Comparison of ENCODE assay signal across 3 cellular contexts in the genomic region with DNA sequence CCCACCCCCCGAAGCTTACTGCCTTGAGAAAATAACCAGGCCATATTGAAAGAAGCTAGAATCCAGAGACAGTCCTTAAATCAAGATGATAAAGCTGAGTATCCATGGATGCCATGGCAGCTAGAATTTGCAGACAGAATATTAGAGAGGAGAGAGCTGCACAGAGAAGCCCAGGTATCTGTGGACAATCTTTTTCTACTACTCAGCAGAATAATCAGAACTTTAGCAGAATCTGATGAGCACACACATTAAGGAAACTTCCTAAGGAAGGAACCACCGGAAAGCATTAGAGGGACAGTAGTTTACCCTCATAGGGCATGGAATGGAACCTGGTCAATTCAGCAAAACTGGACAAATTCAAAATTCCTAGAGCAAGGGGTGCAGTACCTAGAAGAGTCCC.
TF ChIP-seq lines count a peak whose summit lies in the region.

No MANE protein-coding gene starts in this region.

TF ChIP-seq in HepG2, 621 proteins besides CTCF, POLR2A, EP300 and RAD21:
- TF ChIP-seq MAFK (conservative IDR thresholded peaks at IDR 0.05 in 1 of 2, IDR thresholded peaks at IDR 0.05 in 1 of 2; ENCODE audit: low read length in 2 of 2): peak; percentile 6 to 52; a peak in 1 of 4 replicates
- TF ChIP-seq MAFF (IDR thresholded peaks at IDR 0.05; ENCODE audit: low read depth, low read length): peak; percentile 52
- no peak for TF ChIP-seq FOXO1 (CRISPR knock-in tag; IDR thresholded peaks at IDR 0.05)

TF ChIP-seq in A549, 52 proteins besides CTCF, POLR2A, EP300 and RAD21:
- TF ChIP-seq, protein P1, sequence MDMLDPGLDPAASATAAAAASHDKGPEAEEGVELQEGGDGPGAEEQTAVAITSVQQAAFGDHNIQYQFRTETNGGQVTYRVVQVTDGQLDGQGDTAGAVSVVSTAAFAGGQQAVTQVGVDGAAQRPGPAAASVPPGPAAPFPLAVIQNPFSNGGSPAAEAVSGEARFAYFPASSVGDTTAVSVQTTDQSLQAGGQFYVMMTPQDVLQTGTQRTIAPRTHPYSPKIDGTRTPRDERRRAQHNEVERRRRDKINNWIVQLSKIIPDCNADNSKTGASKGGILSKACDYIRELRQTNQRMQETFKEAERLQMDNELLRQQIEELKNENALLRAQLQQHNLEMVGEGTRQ (IDR thresholded peaks at IDR 0.05): no peak
- TF ChIP-seq MAFK (IDR thresholded peaks at IDR 0.05; ENCODE audit: partially characterized antibody): peak; percentile 7
- TF ChIP-seq, protein P2, sequence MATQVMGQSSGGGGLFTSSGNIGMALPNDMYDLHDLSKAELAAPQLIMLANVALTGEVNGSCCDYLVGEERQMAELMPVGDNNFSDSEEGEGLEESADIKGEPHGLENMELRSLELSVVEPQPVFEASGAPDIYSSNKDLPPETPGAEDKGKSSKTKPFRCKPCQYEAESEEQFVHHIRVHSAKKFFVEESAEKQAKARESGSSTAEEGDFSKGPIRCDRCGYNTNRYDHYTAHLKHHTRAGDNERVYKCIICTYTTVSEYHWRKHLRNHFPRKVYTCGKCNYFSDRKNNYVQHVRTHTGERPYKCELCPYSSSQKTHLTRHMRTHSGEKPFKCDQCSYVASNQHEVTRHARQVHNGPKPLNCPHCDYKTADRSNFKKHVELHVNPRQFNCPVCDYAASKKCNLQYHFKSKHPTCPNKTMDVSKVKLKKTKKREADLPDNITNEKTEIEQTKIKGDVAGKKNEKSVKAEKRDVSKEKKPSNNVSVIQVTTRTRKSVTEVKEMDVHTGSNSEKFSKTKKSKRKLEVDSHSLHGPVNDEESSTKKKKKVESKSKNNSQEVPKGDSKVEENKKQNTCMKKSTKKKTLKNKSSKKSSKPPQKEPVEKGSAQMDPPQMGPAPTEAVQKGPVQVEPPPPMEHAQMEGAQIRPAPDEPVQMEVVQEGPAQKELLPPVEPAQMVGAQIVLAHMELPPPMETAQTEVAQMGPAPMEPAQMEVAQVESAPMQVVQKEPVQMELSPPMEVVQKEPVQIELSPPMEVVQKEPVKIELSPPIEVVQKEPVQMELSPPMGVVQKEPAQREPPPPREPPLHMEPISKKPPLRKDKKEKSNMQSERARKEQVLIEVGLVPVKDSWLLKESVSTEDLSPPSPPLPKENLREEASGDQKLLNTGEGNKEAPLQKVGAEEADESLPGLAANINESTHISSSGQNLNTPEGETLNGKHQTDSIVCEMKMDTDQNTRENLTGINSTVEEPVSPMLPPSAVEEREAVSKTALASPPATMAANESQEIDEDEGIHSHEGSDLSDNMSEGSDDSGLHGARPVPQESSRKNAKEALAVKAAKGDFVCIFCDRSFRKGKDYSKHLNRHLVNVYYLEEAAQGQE (IDR thresholded peaks at IDR 0.05): no peak
- no peak for TF ChIP-seq CHD4 (IDR thresholded peaks at IDR 0.05; ENCODE audit: borderline replicate concordance)
TF ChIP-seq in A549: peak in this region for 1.

TF ChIP-seq in H1, 55 proteins besides CTCF, POLR2A, EP300 and RAD21:
- TF ChIP-seq ATF2 (IDR thresholded peaks at IDR 0.05; ENCODE audit: low read length): no peak
- no peak for TF ChIP-seq RXRA (IDR thresholded peaks at IDR 0.05; ENCODE audit: insufficient read depth, low read depth, low read length)
- TF ChIP-seq RFX5 (IDR thresholded peaks at IDR 0.05; ENCODE audit: borderline replicate concordance, low read depth, low read length): no peak
- TF ChIP-seq CEBPB (IDR thresholded peaks at IDR 0.05; ENCODE audit: low read depth, low read length): no peak
TF ChIP-seq in H1: peak in this region for 0.
